ENCODE assay signal across 1 cellular context in the genomic region with DNA sequence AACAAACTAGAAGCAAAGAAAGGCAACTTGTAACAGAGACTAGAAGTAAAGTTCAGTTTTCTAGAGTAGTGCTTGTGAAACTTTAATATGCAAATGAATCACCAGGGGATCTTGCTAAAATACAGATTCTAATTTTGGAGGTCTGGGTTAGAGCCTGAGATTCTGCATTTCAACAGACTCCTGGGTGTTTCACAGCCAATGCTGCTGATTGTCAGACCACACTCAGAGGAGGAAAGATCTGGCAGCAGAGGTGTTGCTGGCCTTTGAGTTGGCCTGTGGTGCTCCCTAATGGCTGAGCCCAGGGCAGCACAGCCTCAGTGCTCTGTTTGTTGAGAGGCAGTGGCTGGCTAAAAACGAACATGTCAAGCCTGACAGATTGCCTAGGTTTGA.
TF ChIP-seq lines count a peak whose summit lies in the region.

No MANE protein-coding gene starts in this region.

TF ChIP-seq in IMR-90, 13 proteins besides CTCF, POLR2A, EP300 and RAD21:
- TF ChIP-seq RCOR1 (IDR thresholded peaks at IDR 0.05; ENCODE audit: insufficient replicate concordance, low read length) (no peak), CEBPB (IDR thresholded peaks at IDR 0.05; ENCODE audit: low read depth, low read length) (no peak), MXI1 (IDR thresholded peaks at IDR 0.05; ENCODE audit: borderline replicate concordance, low read depth, low read length) (no peak), ELK1 (IDR thresholded peaks at IDR 0.05; ENCODE audit: borderline replicate concordance, low read depth, low read length) (no peak), RFX5 (IDR thresholded peaks at IDR 0.05; ENCODE audit: low read depth, low read length) (no peak), FOS (IDR thresholded peaks at IDR 0.05; ENCODE audit: low read depth, low read length) (no peak), MAFK (IDR thresholded peaks at IDR 0.05; ENCODE audit: low read depth, low read length) (no peak), SMC3 (IDR thresholded peaks at IDR 0.05; ENCODE audit: low read depth, low read length) (no peak), BHLHE40 (IDR thresholded peaks at IDR 0.05; ENCODE audit: low read depth, low read length) (no peak), CHD1 (IDR thresholded peaks at IDR 0.05; ENCODE audit: low read depth, low read length) (no peak), MAZ (IDR thresholded peaks at IDR 0.05; ENCODE audit: borderline replicate concordance, low read depth, low read length) (no peak)
- TF ChIP-seq, protein P1, sequence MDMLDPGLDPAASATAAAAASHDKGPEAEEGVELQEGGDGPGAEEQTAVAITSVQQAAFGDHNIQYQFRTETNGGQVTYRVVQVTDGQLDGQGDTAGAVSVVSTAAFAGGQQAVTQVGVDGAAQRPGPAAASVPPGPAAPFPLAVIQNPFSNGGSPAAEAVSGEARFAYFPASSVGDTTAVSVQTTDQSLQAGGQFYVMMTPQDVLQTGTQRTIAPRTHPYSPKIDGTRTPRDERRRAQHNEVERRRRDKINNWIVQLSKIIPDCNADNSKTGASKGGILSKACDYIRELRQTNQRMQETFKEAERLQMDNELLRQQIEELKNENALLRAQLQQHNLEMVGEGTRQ (IDR thresholded peaks at IDR 0.05; ENCODE audit: low read depth, low read length), result no peak
TF ChIP-seq in IMR-90: peak in this region for 0.
